In genomic region chr19:14112809-14113385, GRCh38 we compare ENCODE assay signal across 1 cellular context.
A peak's percentile ranks its signal among the peaks of the same experiment; 100 is the strongest.
TF ChIP-seq lines count a peak whose summit lies in the region.

No MANE protein-coding gene starts in this region.

TF ChIP-seq in HepG2, 621 proteins besides CTCF, POLR2A, EP300 and RAD21 (continued from another document):
- TF ChIP-seq, protein P1, sequence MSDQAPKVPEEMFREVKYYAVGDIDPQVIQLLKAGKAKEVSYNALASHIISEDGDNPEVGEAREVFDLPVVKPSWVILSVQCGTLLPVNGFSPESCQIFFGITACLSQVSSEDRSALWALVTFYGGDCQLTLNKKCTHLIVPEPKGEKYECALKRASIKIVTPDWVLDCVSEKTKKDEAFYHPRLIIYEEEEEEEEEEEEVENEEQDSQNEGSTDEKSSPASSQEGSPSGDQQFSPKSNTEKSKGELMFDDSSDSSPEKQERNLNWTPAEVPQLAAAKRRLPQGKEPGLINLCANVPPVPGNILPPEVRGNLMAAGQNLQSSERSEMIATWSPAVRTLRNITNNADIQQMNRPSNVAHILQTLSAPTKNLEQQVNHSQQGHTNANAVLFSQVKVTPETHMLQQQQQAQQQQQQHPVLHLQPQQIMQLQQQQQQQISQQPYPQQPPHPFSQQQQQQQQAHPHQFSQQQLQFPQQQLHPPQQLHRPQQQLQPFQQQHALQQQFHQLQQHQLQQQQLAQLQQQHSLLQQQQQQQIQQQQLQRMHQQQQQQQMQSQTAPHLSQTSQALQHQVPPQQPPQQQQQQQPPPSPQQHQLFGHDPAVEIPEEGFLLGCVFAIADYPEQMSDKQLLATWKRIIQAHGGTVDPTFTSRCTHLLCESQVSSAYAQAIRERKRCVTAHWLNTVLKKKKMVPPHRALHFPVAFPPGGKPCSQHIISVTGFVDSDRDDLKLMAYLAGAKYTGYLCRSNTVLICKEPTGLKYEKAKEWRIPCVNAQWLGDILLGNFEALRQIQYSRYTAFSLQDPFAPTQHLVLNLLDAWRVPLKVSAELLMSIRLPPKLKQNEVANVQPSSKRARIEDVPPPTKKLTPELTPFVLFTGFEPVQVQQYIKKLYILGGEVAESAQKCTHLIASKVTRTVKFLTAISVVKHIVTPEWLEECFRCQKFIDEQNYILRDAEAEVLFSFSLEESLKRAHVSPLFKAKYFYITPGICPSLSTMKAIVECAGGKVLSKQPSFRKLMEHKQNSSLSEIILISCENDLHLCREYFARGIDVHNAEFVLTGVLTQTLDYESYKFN (CRISPR knock-in tag; conservative IDR thresholded peaks at IDR 0.05), result peak; percentile 90
- TF ChIP-seq SAP130 (CRISPR knock-in tag; IDR thresholded peaks at IDR 0.05; ENCODE audit: low read depth), result peak; percentile 48
- no peak for TF ChIP-seq GMEB2 (CRISPR knock-in tag; IDR thresholded peaks at IDR 0.05; ENCODE audit: low read depth)
- no peak for TF ChIP-seq ZNF274 (CRISPR knock-in tag; IDR thresholded peaks at IDR 0.05)
- TF ChIP-seq EED (CRISPR knock-in tag; IDR thresholded peaks at IDR 0.05), result no peak
- TF ChIP-seq NFYB (CRISPR knock-in tag; IDR thresholded peaks at IDR 0.05), result no peak
- no peak for TF ChIP-seq ONECUT2 (CRISPR knock-in tag; IDR thresholded peaks at IDR 0.05)
- no peak for TF ChIP-seq STAT6 (CRISPR knock-in tag; IDR thresholded peaks at IDR 0.05; ENCODE audit: borderline replicate concordance)
- TF ChIP-seq SRF (IDR thresholded peaks at IDR 0.05; ENCODE audit: low read depth, low read length), result no peak
- TF ChIP-seq, protein P2, sequence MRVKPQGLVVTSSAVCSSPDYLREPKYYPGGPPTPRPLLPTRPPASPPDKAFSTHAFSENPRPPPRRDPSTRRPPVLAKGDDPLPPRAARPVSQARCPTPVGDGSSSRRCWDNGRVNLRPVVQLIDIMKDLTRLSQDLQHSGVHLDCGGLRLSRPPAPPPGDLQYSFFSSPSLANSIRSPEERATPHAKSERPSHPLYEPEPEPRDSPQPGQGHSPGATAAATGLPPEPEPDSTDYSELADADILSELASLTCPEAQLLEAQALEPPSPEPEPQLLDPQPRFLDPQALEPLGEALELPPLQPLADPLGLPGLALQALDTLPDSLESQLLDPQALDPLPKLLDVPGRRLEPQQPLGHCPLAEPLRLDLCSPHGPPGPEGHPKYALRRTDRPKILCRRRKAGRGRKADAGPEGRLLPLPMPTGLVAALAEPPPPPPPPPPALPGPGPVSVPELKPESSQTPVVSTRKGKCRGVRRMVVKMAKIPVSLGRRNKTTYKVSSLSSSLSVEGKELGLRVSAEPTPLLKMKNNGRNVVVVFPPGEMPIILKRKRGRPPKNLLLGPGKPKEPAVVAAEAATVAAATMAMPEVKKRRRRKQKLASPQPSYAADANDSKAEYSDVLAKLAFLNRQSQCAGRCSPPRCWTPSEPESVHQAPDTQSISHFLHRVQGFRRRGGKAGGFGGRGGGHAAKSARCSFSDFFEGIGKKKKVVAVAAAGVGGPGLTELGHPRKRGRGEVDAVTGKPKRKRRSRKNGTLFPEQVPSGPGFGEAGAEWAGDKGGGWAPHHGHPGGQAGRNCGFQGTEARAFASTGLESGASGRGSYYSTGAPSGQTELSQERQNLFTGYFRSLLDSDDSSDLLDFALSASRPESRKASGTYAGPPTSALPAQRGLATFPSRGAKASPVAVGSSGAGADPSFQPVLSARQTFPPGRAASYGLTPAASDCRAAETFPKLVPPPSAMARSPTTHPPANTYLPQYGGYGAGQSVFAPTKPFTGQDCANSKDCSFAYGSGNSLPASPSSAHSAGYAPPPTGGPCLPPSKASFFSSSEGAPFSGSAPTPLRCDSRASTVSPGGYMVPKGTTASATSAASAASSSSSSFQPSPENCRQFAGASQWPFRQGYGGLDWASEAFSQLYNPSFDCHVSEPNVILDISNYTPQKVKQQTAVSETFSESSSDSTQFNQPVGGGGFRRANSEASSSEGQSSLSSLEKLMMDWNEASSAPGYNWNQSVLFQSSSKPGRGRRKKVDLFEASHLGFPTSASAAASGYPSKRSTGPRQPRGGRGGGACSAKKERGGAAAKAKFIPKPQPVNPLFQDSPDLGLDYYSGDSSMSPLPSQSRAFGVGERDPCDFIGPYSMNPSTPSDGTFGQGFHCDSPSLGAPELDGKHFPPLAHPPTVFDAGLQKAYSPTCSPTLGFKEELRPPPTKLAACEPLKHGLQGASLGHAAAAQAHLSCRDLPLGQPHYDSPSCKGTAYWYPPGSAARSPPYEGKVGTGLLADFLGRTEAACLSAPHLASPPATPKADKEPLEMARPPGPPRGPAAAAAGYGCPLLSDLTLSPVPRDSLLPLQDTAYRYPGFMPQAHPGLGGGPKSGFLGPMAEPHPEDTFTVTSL (CRISPR knock-in tag; IDR thresholded peaks at IDR 0.05; ENCODE audit: borderline replicate concordance), result no peak
- TF ChIP-seq, protein P3, sequence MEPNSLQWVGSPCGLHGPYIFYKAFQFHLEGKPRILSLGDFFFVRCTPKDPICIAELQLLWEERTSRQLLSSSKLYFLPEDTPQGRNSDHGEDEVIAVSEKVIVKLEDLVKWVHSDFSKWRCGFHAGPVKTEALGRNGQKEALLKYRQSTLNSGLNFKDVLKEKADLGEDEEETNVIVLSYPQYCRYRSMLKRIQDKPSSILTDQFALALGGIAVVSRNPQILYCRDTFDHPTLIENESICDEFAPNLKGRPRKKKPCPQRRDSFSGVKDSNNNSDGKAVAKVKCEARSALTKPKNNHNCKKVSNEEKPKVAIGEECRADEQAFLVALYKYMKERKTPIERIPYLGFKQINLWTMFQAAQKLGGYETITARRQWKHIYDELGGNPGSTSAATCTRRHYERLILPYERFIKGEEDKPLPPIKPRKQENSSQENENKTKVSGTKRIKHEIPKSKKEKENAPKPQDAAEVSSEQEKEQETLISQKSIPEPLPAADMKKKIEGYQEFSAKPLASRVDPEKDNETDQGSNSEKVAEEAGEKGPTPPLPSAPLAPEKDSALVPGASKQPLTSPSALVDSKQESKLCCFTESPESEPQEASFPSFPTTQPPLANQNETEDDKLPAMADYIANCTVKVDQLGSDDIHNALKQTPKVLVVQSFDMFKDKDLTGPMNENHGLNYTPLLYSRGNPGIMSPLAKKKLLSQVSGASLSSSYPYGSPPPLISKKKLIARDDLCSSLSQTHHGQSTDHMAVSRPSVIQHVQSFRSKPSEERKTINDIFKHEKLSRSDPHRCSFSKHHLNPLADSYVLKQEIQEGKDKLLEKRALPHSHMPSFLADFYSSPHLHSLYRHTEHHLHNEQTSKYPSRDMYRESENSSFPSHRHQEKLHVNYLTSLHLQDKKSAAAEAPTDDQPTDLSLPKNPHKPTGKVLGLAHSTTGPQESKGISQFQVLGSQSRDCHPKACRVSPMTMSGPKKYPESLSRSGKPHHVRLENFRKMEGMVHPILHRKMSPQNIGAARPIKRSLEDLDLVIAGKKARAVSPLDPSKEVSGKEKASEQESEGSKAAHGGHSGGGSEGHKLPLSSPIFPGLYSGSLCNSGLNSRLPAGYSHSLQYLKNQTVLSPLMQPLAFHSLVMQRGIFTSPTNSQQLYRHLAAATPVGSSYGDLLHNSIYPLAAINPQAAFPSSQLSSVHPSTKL (CRISPR knock-in tag; IDR thresholded peaks at IDR 0.05), result peak; percentile 37
- TF ChIP-seq AGO2 (optimal IDR thresholded peaks at IDR 0.05; ENCODE audit: low read depth, low read length), result no peak
- TF ChIP-seq, protein P4, sequence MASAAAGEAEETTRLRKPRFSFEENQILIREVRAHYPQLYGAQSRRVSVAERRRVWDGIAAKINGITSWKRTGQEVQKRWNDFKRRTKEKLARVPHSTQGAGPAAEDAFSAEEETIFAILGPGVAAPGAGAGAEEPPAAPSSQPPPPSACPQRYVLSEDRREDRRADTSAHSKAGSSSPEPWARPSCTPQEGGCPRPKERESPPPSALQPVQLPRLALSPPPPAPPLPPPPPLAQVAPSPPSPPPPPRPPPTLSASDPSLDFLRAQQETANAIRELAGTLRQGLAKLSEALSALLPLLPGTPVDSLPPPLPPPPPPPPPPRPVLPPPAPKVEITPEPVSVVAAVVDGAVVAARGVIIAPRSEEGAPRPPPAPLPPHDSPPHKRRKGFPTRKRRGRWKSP (CRISPR knock-in tag; IDR thresholded peaks at IDR 0.05), result no peak
- TF ChIP-seq, protein P5, sequence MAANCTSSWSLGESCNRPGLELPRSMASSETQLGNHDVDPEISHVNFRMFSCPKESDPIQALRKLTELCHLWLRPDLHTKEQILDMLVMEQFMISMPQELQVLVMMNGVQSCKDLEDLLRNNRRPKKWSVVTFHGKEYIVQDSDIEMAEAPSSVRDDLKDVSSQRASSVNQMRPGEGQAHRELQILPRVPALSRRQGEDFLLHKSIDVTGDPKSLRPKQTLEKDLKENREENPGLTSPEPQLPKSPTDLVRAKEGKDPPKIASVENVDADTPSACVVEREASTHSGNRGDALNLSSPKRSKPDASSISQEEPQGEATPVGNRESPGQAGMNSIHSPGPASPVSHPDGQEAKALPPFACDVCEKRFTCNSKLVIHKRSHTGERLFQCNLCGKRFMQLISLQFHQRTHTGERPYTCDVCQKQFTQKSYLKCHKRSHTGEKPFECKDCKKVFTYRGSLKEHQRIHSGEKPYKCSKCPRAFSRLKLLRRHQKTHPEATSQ (CRISPR knock-in tag; IDR thresholded peaks at IDR 0.05; ENCODE audit: borderline replicate concordance), result no peak
- TF ChIP-seq, protein P6, sequence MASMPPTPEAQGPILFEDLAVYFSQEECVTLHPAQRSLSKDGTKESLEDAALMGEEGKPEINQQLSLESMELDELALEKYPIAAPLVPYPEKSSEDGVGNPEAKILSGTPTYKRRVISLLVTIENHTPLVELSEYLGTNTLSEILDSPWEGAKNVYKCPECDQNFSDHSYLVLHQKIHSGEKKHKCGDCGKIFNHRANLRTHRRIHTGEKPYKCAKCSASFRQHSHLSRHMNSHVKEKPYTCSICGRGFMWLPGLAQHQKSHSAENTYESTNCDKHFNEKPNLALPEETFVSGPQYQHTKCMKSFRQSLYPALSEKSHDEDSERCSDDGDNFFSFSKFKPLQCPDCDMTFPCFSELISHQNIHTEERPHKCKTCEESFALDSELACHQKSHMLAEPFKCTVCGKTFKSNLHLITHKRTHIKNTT (CRISPR knock-in tag; IDR thresholded peaks at IDR 0.05), result no peak
- TF ChIP-seq THAP11 (CRISPR knock-in tag; IDR thresholded peaks at IDR 0.05), result no peak
- TF ChIP-seq ZNF563 (CRISPR knock-in tag; IDR thresholded peaks at IDR 0.05), result no peak
- TF ChIP-seq, protein P7, sequence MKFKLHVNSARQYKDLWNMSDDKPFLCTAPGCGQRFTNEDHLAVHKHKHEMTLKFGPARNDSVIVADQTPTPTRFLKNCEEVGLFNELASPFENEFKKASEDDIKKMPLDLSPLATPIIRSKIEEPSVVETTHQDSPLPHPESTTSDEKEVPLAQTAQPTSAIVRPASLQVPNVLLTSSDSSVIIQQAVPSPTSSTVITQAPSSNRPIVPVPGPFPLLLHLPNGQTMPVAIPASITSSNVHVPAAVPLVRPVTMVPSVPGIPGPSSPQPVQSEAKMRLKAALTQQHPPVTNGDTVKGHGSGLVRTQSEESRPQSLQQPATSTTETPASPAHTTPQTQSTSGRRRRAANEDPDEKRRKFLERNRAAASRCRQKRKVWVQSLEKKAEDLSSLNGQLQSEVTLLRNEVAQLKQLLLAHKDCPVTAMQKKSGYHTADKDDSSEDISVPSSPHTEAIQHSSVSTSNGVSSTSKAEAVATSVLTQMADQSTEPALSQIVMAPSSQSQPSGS (CRISPR knock-in tag; IDR thresholded peaks at IDR 0.05), result 0 out of 2 replicates have a peak, but pooled peaks have one; percentile 53
- TF ChIP-seq ZNF510 (CRISPR knock-in tag; IDR thresholded peaks at IDR 0.05; ENCODE audit: low read depth), result no peak
- no peak for TF ChIP-seq ZNF660 (CRISPR knock-in tag; IDR thresholded peaks at IDR 0.05; ENCODE audit: borderline replicate concordance, low read depth)
- TF ChIP-seq ZNF138 (CRISPR knock-in tag; IDR thresholded peaks at IDR 0.05; ENCODE audit: low read depth), result no peak
- TF ChIP-seq PRPF4 (IDR thresholded peaks at IDR 0.05; ENCODE audit: low read depth, low read length, poor library complexity, severe bottlenecking), result peak; percentile 17
- no peak for TF ChIP-seq ZNF607 (CRISPR knock-in tag; IDR thresholded peaks at IDR 0.05; ENCODE audit: borderline replicate concordance)
- no peak for TF ChIP-seq ZNF263 (CRISPR knock-in tag; IDR thresholded peaks at IDR 0.05)
- TF ChIP-seq TARDBP (CRISPR knock-in tag; IDR thresholded peaks at IDR 0.05), result 0 out of 2 replicates have a peak, but pooled peaks have one; percentile 25
- TF ChIP-seq, protein P8, sequence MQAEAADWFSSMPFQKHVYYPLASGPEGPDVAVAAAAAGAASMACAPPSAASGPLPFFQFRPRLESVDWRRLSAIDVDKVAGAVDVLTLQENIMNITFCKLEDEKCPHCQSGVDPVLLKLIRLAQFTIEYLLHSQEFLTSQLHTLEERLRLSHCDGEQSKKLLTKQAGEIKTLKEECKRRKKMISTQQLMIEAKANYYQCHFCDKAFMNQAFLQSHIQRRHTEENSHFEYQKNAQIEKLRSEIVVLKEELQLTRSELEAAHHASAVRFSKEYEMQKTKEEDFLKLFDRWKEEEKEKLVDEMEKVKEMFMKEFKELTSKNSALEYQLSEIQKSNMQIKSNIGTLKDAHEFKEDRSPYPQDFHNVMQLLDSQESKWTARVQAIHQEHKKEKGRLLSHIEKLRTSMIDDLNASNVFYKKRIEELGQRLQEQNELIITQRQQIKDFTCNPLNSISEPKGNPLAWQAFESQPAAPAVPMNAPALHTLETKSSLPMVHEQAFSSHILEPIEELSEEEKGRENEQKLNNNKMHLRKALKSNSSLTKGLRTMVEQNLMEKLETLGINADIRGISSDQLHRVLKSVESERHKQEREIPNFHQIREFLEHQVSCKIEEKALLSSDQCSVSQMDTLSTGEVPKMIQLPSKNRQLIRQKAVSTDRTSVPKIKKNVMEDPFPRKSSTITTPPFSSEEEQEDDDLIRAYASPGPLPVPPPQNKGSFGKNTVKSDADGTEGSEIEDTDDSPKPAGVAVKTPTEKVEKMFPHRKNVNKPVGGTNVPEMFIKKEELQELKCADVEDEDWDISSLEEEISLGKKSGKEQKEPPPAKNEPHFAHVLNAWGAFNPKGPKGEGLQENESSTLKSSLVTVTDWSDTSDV (CRISPR knock-in tag; IDR thresholded peaks at IDR 0.05), result no peak
- no peak for TF ChIP-seq ZEB1 (IDR thresholded peaks at IDR 0.05; ENCODE audit: insufficient replicate concordance, low read depth)
